In the genomic region with DNA sequence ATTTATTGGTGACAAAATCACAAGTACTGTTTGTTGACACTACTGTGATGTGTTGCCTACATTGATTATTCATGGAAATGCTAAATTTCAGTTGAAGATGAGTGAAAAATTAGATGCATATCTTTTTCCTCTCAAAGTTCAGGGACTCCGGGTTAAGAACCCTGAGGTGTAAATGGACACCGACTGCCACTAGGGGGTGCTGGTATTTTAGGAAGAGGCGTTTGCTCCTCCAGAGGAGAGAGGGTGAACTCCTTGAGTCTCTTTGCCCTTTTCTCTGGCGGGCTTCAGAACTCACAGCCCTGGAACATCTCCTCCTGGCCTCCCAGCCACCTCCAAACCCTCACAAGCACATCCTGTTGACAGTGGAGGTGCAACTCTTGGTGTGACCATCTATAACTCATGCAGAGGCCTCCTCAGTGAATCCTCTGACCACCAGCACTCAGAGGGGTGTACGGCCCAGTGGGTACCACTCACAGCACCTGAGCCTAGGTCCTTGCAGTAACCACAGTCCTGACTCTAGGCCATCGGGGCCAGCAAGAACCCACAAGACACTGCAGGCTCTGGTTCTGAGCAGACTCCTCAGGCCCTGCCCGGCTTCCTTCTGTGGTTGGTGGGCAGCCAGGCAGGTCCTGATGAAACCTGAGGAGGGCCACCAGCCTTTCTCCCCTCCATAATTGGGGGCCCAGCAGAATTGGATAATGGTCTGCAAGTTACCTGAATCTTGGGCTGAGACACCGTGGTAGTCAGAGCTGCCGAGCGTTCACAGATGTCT, we compare ENCODE assay signal across 8 cellular contexts. TPM values are rescaled to one million over a fixed set of nuclear protein-coding genes. Genes with fewer than 3 reads are reported as not detected.
DNase-seq lines count a peak whose midpoint lies in the region; ATAC-seq and FAIRE-seq lines count a peak whose summit lies in the region.

No MANE protein-coding gene starts in this region.

- H3K27ac Mint-ChIP-seq in activated naive CD8-positive, alpha-beta T cell treated with anti-CD3 and anti-CD28 coated beads, Interleukin-2, amount 50 U/mL, for 24 hours = no peak overlapping the region

- no peak overlapping the region for H3K4me3 ChIP-seq in right cardiac atrium (ENCODE audit: low read length)
- H3K4me3 ChIP-seq in small intestine (ENCODE audit: low read depth in 1 of 2, low read length in 2 of 2) = no peak overlapping the region

- 55% methylated on average over 10 of the region's 10 CpGs for WGBS in right cardiac atrium
- WGBS in small intestine, 3 donors = 48 to 56% (median 53%) methylated on average over 10 of the region's 10 CpGs

- FAIRE-seq in small intestine (lab: Jason Lieb, UNC) = no peak

- peaks cover 7% of the 10 kb centered on the region for H3K9me3 Mint-ChIP-seq in activated naive CD8-positive, alpha-beta T cell treated with anti-CD3 and anti-CD28 coated beads, Interleukin-2, amount 50 U/mL, for 24 hours

- H3K27me3 Mint-ChIP-seq in activated naive CD8-positive, alpha-beta T cell treated with anti-CD3 and anti-CD28 coated beads, Interleukin-2, amount 50 U/mL, for 24 hours = no peaks in the 10 kb centered on the region

- no peaks in the 10 kb centered on the region for H3K36me3 Mint-ChIP-seq in activated naive CD8-positive, alpha-beta T cell treated with anti-CD3 and anti-CD28 coated beads, Interleukin-2, amount 50 U/mL, for 24 hours (ENCODE audit: low read depth)

- peaks cover 16% of the 10 kb centered on the region for H3K4me1 Mint-ChIP-seq in activated naive CD8-positive, alpha-beta T cell treated with anti-CD3 and anti-CD28 coated beads, Interleukin-2, amount 50 U/mL, for 24 hours

- H3K27me3 ChIP-seq in right cardiac atrium (ENCODE audit: control insufficient read depth, insufficient read depth) (no peaks in the 10 kb centered on the region), small intestine (ENCODE audit: control insufficient read depth in 2 of 2, insufficient read depth in 2 of 2, low read length in 2 of 2) (no peaks in the 10 kb centered on the region)

- no peaks in the 10 kb centered on the region for H3K36me3 ChIP-seq in small intestine (ENCODE audit: control insufficient read depth in 2 of 2, insufficient read depth in 2 of 2, low read length in 2 of 2)

- DNase-seq in CMK (ENCODE audit: low read depth) (peak; percentile 44), HPDE6-E6E7 (ENCODE audit: extremely low spot score) (peak; percentile 7), T follicular helper cell (ENCODE audit: low read depth) (peak; percentile 45), right cardiac atrium (peak in 2 of 3 donors; percentile 57 to 78), small intestine (peak; percentile 68)
- peak; percentile 76 for DNase-seq in activated naive CD8-positive, alpha-beta T cell treated with anti-CD3 and anti-CD28 coated beads, Interleukin-2, amount 50 U/mL, for 24 hours

- intact Hi-C loops in right cardiac atrium (cut with DNase I) = loop anchor here (5.0 to 10.0 kb wide), 4 partner anchors 293 to 531 kb away; no protein-coding TSS in a partner anchor

- no peaks in the 10 kb centered on the region for H3K9me3 ChIP-seq in right cardiac atrium (ENCODE audit: control insufficient read depth, low read length)
- no peaks in the 10 kb centered on the region for H3K9me3 ChIP-seq in small intestine (ENCODE audit: control insufficient read depth, low read depth)

- H3K4me3 Mint-ChIP-seq in activated naive CD8-positive, alpha-beta T cell treated with anti-CD3 and anti-CD28 coated beads, Interleukin-2, amount 50 U/mL, for 24 hours = no peak overlapping the region

- H3K4me1 ChIP-seq in right cardiac atrium (ENCODE audit: control insufficient read depth, insufficient read depth, low read length) (no peaks in the 10 kb centered on the region), small intestine (ENCODE audit: control insufficient read depth in 2 of 2, insufficient read depth in 1 of 2, low read depth in 1 of 2, low read length in 1 of 2) (no peaks in the 10 kb centered on the region)

- ATAC-seq in activated naive CD8-positive, alpha-beta T cell treated with anti-CD3 and anti-CD28 coated beads, Interleukin-2, amount 50 U/mL, for 24 hours = peak; percentile 29
- ATAC-seq in right cardiac atrium (peak; percentile 58 to 77), HG03571 (IDR thresholded peaks at IDR 0.05; ENCODE audit: unreplicated experiment) (no peak), HG02973 (IDR thresholded peaks at IDR 0.05; ENCODE audit: unreplicated experiment) (no peak)

- H3K27ac ChIP-seq in right cardiac atrium (ENCODE audit: low read length) (no peak overlapping the region), small intestine (ENCODE audit: low read depth in 1 of 2, low read length in 1 of 2) (no peak overlapping the region)

RNA-seq across cellular contexts. Expression of gene PIK3R5, which starts 26.2 kb away (rescaled TPM):
- total RNA-seq in right cardiac atrium = 1 to 10 TPM; 2.7 to 5.2 (median 5.0) TPM
- polyA plus RNA-seq in right cardiac atrium (2.0 TPM), small intestine (1 to 10 TPM; 1.3 to 4.6 (median 3.7) TPM)

RNA-seq across cellular contexts. Expression of gene NTN1, which starts 29.6 kb away (rescaled TPM):
- 100 to 1,000 TPM; 140 to 265 (median 184) TPM for total RNA-seq in right cardiac atrium
- 90.5 TPM for polyA plus RNA-seq in right cardiac atrium
- polyA plus RNA-seq in small intestine = 10 to 100 TPM in 1 of 3 donors, 1 to 10 TPM in 1, under 1 TPM in 1; 0.22 to 13.2 (median 1.1) TPM

Comparison
In these comparisons a context has a peak if more than half of its experiments do, and no peak if none do; other contexts are left out.
1. DNase-seq: peak in every context shown above with its lines; median percentile 76 in activated naive CD8-positive, alpha-beta T cell treated with anti-CD3 and anti-CD28 coated beads, Interleukin-2, amount 50 U/mL, for 24 hours; 68 in small intestine; 68 in right cardiac atrium; 45 in T follicular helper cell; 44 in CMK; 7 in HPDE6-E6E7.
2. ATAC-seq: peak in activated naive CD8-positive, alpha-beta T cell treated with anti-CD3 and anti-CD28 coated beads, Interleukin-2, amount 50 U/mL, for 24 hours (single experiment) and right cardiac atrium (2 of 2); none in HG03571 (single experiment) and HG02973 (single experiment).